In the genomic region with DNA sequence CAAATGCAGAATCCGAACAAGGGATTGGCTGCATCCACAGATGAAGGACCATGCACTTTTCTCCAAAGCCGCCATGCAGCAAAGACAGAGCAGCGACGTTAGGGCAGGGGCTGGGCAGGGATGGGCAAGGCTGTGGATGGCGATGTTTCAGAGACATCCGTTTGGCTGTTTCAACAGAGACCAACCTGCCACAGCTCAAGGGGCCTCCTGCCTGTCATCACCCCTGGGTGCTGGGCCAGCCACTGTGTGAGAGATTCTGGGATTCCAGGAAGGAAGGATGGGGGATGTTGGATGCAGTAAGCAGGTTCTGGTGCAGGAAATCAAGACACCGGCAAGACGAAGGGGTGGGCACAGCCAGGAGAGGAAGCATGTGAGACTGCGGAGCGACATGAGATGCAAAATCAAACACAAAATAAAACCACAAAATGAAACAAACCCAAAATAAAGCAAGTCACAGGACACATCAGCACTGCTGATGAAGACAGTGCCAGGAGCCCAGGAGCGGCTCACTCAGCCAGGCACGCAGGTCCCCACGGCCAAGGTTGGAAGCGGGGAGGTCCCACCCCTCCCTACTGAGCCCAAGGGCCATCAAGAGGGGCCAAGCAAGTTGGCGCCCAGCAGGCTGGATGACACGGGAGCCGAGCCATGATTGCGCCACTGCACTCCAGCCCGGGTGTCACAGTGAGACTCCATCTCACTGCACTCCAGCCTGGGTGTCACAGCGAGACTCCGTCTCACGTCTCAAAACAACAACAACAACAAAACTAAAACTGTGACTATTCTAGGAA, we compare ENCODE assay signal across 1 cellular context.
TF ChIP-seq lines count a peak whose summit lies in the region.

No MANE protein-coding gene starts in this region.

TF ChIP-seq in IMR-90, 13 proteins besides CTCF, POLR2A, EP300 and RAD21:
- TF ChIP-seq NFE2L2 (IDR thresholded peaks at IDR 0.05; ENCODE audit: low read depth, low read length) (no peak), MAFK (IDR thresholded peaks at IDR 0.05; ENCODE audit: low read depth, low read length) (no peak), RCOR1 (IDR thresholded peaks at IDR 0.05; ENCODE audit: insufficient replicate concordance, low read length) (no peak), RFX5 (IDR thresholded peaks at IDR 0.05; ENCODE audit: low read depth, low read length) (no peak), ELK1 (IDR thresholded peaks at IDR 0.05; ENCODE audit: borderline replicate concordance, low read depth, low read length) (no peak), SMC3 (IDR thresholded peaks at IDR 0.05; ENCODE audit: low read depth, low read length) (no peak), USF2 (IDR thresholded peaks at IDR 0.05; ENCODE audit: low read depth, low read length) (no peak), CEBPB (IDR thresholded peaks at IDR 0.05; ENCODE audit: low read depth, low read length) (no peak), MXI1 (IDR thresholded peaks at IDR 0.05; ENCODE audit: borderline replicate concordance, low read depth, low read length) (no peak), MAZ (IDR thresholded peaks at IDR 0.05; ENCODE audit: borderline replicate concordance, low read depth, low read length) (no peak), FOS (IDR thresholded peaks at IDR 0.05; ENCODE audit: low read depth, low read length) (no peak), CHD1 (IDR thresholded peaks at IDR 0.05; ENCODE audit: low read depth, low read length) (no peak), BHLHE40 (IDR thresholded peaks at IDR 0.05; ENCODE audit: low read depth, low read length) (no peak)
